ENCODE assay signal across 1 cellular context in genomic region chr19:10112895-10113591, GRCh38.
TF ChIP-seq lines count a peak whose summit lies in the region.

No MANE protein-coding gene starts in this region.

TF ChIP-seq in HepG2, 621 proteins besides CTCF, POLR2A, EP300 and RAD21 (continued from another document and continues in another):
- TF ChIP-seq, protein P1, sequence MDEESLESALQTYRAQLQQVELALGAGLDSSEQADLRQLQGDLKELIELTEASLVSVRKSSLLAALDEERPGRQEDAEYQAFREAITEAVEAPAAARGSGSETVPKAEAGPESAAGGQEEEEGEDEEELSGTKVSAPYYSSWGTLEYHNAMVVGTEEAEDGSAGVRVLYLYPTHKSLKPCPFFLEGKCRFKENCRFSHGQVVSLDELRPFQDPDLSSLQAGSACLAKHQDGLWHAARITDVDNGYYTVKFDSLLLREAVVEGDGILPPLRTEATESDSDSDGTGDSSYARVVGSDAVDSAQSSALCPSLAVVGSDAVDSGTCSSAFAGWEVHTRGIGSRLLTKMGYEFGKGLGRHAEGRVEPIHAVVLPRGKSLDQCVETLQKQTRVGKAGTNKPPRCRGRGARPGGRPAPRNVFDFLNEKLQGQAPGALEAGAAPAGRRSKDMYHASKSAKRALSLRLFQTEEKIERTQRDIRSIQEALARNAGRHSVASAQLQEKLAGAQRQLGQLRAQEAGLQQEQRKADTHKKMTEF (CRISPR knock-in tag; IDR thresholded peaks at IDR 0.05) = peak; percentile 29; the same call in 1 of the 2 replicates
- TF ChIP-seq, protein P2, sequence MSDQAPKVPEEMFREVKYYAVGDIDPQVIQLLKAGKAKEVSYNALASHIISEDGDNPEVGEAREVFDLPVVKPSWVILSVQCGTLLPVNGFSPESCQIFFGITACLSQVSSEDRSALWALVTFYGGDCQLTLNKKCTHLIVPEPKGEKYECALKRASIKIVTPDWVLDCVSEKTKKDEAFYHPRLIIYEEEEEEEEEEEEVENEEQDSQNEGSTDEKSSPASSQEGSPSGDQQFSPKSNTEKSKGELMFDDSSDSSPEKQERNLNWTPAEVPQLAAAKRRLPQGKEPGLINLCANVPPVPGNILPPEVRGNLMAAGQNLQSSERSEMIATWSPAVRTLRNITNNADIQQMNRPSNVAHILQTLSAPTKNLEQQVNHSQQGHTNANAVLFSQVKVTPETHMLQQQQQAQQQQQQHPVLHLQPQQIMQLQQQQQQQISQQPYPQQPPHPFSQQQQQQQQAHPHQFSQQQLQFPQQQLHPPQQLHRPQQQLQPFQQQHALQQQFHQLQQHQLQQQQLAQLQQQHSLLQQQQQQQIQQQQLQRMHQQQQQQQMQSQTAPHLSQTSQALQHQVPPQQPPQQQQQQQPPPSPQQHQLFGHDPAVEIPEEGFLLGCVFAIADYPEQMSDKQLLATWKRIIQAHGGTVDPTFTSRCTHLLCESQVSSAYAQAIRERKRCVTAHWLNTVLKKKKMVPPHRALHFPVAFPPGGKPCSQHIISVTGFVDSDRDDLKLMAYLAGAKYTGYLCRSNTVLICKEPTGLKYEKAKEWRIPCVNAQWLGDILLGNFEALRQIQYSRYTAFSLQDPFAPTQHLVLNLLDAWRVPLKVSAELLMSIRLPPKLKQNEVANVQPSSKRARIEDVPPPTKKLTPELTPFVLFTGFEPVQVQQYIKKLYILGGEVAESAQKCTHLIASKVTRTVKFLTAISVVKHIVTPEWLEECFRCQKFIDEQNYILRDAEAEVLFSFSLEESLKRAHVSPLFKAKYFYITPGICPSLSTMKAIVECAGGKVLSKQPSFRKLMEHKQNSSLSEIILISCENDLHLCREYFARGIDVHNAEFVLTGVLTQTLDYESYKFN (CRISPR knock-in tag; conservative IDR thresholded peaks at IDR 0.05) = peak; percentile 40; the same call in 1 of the 2 replicates
- TF ChIP-seq TCF12 (IDR thresholded peaks at IDR 0.05) (no peak), TCF12 (CRISPR knock-in tag; IDR thresholded peaks at IDR 0.05) (0 out of 2 replicates have a peak, but pooled peaks have one; percentile 21), ATF7-NPFF (CRISPR knock-in tag; IDR thresholded peaks at IDR 0.05; ENCODE audit: low read depth) (peak; percentile 5; the same call in 1 of the 2 replicates), ZNF224 (CRISPR knock-in tag; IDR thresholded peaks at IDR 0.05) (0 out of 2 replicates have a peak, but pooled peaks have one; percentile 31), HNRNPK (IDR thresholded peaks at IDR 0.05; ENCODE audit: low read depth, low read length, poor library complexity, severe bottlenecking) (peak; percentile 63), RXRA (CRISPR knock-in tag; IDR thresholded peaks at IDR 0.05) (peak; percentile 96), ZNF749 (CRISPR knock-in tag; IDR thresholded peaks at IDR 0.05; ENCODE audit: borderline replicate concordance) (0 out of 2 replicates have a peak, but pooled peaks have one; percentile 23), NFKB2 (CRISPR knock-in tag; IDR thresholded peaks at IDR 0.05; ENCODE audit: borderline replicate concordance) (0 out of 2 replicates have a peak, but pooled peaks have one; percentile 28), ZNF501 (CRISPR knock-in tag; IDR thresholded peaks at IDR 0.05) (0 out of 2 replicates have a peak, but pooled peaks have one; percentile 12), CBX5 (CRISPR knock-in tag; IDR thresholded peaks at IDR 0.05; ENCODE audit: borderline replicate concordance) (0 out of 2 replicates have a peak, but pooled peaks have one; percentile 24), ZBTB7B (CRISPR knock-in tag; IDR thresholded peaks at IDR 0.05) (peak; percentile 21; the same call in 1 of the 2 replicates), KLF16 (CRISPR knock-in tag; IDR thresholded peaks at IDR 0.05) (peak in 1 of 2 experiments; percentile 63; a peak in 2 of 4 replicates), MIXL1 (CRISPR knock-in tag; IDR thresholded peaks at IDR 0.05) (0 out of 2 replicates have a peak, but pooled peaks have one; percentile 5), SMAD1 (CRISPR knock-in tag; IDR thresholded peaks at IDR 0.05; ENCODE audit: borderline replicate concordance, low read depth) (0 out of 2 replicates have a peak, but pooled peaks have one; percentile 35), NRL (CRISPR knock-in tag; IDR thresholded peaks at IDR 0.05; ENCODE audit: borderline replicate concordance) (0 out of 2 replicates have a peak, but pooled peaks have one; percentile 52), NR2F6 (IDR thresholded peaks at IDR 0.05) (peak; percentile 28; the same call in 1 of the 2 replicates), NR2F6 (CRISPR knock-in tag; IDR thresholded peaks at IDR 0.05) (peak; percentile 28; the same call in 1 of the 2 replicates), XRCC5 (optimal IDR thresholded peaks at IDR 0.05; ENCODE audit: low read length) (peak; percentile 25), AHDC1 (CRISPR knock-in tag; IDR thresholded peaks at IDR 0.05; ENCODE audit: borderline replicate concordance) (no peak), ZSCAN31 (CRISPR knock-in tag; IDR thresholded peaks at IDR 0.05; ENCODE audit: low read depth) (no peak), KDM2A (CRISPR knock-in tag; IDR thresholded peaks at IDR 0.05; ENCODE audit: borderline replicate concordance, low read depth) (peak; percentile 92), ZNF180 (CRISPR knock-in tag; IDR thresholded peaks at IDR 0.05; ENCODE audit: borderline replicate concordance, low read depth) (no peak), MIER2 (CRISPR knock-in tag; IDR thresholded peaks at IDR 0.05) (no peak), RBFOX2 (IDR thresholded peaks at IDR 0.05; ENCODE audit: low read depth, low read length) (peak; percentile 76), HOXA3 (CRISPR knock-in tag; IDR thresholded peaks at IDR 0.05) (0 out of 2 replicates have a peak, but pooled peaks have one; percentile 7), BCL6 (CRISPR knock-in tag; IDR thresholded peaks at IDR 0.05) (0 out of 2 replicates have a peak, but pooled peaks have one; percentile 5)
- TF ChIP-seq, protein P3, sequence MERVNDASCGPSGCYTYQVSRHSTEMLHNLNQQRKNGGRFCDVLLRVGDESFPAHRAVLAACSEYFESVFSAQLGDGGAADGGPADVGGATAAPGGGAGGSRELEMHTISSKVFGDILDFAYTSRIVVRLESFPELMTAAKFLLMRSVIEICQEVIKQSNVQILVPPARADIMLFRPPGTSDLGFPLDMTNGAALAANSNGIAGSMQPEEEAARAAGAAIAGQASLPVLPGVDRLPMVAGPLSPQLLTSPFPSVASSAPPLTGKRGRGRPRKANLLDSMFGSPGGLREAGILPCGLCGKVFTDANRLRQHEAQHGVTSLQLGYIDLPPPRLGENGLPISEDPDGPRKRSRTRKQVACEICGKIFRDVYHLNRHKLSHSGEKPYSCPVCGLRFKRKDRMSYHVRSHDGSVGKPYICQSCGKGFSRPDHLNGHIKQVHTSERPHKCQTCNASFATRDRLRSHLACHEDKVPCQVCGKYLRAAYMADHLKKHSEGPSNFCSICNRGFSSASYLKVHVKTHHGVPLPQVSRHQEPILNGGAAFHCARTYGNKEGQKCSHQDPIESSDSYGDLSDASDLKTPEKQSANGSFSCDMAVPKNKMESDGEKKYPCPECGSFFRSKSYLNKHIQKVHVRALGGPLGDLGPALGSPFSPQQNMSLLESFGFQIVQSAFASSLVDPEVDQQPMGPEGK (CRISPR knock-in tag; IDR thresholded peaks at IDR 0.05) = peak; percentile 97
- TF ChIP-seq, protein P4, sequence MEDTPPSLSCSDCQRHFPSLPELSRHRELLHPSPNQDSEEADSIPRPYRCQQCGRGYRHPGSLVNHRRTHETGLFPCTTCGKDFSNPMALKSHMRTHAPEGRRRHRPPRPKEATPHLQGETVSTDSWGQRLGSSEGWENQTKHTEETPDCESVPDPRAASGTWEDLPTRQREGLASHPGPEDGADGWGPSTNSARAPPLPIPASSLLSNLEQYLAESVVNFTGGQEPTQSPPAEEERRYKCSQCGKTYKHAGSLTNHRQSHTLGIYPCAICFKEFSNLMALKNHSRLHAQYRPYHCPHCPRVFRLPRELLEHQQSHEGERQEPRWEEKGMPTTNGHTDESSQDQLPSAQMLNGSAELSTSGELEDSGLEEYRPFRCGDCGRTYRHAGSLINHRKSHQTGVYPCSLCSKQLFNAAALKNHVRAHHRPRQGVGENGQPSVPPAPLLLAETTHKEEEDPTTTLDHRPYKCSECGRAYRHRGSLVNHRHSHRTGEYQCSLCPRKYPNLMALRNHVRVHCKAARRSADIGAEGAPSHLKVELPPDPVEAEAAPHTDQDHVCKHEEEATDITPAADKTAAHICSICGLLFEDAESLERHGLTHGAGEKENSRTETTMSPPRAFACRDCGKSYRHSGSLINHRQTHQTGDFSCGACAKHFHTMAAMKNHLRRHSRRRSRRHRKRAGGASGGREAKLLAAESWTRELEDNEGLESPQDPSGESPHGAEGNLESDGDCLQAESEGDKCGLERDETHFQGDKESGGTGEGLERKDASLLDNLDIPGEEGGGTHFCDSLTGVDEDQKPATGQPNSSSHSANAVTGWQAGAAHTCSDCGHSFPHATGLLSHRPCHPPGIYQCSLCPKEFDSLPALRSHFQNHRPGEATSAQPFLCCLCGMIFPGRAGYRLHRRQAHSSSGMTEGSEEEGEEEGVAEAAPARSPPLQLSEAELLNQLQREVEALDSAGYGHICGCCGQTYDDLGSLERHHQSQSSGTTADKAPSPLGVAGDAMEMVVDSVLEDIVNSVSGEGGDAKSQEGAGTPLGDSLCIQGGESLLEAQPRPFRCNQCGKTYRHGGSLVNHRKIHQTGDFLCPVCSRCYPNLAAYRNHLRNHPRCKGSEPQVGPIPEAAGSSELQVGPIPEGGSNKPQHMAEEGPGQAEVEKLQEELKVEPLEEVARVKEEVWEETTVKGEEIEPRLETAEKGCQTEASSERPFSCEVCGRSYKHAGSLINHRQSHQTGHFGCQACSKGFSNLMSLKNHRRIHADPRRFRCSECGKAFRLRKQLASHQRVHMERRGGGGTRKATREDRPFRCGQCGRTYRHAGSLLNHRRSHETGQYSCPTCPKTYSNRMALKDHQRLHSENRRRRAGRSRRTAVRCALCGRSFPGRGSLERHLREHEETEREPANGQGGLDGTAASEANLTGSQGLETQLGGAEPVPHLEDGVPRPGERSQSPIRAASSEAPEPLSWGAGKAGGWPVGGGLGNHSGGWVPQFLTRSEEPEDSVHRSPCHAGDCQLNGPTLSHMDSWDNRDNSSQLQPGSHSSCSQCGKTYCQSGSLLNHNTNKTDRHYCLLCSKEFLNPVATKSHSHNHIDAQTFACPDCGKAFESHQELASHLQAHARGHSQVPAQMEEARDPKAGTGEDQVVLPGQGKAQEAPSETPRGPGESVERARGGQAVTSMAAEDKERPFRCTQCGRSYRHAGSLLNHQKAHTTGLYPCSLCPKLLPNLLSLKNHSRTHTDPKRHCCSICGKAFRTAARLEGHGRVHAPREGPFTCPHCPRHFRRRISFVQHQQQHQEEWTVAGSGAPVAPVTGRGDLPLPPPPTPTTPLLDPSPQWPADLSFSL (CRISPR knock-in tag; IDR thresholded peaks at IDR 0.05) = no peak
- TF ChIP-seq, protein P5, sequence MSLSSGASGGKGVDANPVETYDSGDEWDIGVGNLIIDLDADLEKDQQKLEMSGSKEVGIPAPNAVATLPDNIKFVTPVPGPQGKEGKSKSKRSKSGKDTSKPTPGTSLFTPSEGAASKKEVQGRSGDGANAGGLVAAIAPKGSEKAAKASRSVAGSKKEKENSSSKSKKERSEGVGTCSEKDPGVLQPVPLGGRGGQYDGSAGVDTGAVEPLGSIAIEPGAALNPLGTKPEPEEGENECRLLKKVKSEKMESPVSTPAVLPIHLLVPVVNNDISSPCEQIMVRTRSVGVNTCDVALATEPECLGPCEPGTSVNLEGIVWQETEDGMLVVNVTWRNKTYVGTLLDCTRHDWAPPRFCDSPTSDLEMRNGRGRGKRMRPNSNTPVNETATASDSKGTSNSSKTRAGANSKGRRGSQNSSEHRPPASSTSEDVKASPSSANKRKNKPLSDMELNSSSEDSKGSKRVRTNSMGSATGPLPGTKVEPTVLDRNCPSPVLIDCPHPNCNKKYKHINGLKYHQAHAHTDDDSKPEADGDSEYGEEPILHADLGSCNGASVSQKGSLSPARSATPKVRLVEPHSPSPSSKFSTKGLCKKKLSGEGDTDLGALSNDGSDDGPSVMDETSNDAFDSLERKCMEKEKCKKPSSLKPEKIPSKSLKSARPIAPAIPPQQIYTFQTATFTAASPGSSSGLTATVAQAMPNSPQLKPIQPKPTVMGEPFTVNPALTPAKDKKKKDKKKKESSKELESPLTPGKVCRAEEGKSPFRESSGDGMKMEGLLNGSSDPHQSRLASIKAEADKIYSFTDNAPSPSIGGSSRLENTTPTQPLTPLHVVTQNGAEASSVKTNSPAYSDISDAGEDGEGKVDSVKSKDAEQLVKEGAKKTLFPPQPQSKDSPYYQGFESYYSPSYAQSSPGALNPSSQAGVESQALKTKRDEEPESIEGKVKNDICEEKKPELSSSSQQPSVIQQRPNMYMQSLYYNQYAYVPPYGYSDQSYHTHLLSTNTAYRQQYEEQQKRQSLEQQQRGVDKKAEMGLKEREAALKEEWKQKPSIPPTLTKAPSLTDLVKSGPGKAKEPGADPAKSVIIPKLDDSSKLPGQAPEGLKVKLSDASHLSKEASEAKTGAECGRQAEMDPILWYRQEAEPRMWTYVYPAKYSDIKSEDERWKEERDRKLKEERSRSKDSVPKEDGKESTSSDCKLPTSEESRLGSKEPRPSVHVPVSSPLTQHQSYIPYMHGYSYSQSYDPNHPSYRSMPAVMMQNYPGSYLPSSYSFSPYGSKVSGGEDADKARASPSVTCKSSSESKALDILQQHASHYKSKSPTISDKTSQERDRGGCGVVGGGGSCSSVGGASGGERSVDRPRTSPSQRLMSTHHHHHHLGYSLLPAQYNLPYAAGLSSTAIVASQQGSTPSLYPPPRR (CRISPR knock-in tag; IDR thresholded peaks at IDR 0.05; ENCODE audit: borderline replicate concordance) = no peak
